Comparison of ENCODE assay signal across 28 cellular contexts in the genomic region with DNA sequence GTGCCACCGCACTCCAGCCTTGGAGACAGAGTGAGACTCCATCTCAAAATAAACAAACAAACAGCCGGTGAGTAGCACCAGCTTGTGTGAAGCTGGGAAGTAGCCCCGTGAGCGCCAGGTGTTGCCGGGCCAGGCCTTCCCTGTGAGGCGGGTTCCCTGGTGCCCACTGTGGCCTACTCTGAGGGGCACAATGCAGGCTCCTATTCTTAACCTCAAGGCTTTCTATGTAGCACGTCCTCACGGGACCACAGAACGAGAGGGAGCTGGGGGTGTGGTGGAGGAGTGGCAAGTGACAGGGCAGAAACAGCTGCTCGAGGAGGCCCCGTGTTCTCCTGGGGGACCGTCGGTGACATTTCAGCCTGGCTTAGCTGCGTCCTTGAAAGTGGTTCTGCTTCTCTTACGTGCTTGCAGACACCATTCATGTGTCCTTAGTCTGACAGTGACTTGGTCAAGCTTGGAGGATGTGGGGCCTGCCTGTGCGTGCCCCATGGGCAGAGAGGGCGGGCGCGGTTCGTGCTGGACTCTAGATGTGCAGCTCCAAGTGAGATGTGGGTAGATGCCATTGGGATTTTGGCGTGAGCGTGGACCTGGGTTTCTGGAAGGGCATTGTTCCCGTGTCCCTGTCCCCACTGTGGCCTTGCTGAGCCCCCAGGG.
DNase-seq lines count a peak whose midpoint lies in the region; ATAC-seq and TF ChIP-seq lines count a peak whose summit lies in the region.
"Had no signal": no experiment of that assay in that cellular context is flagged by ENCODE, and none has a peak within 500 bp of the region (broad histone marks: within the 10 kb centered on the region; RNA-seq: fewer than 3 reads in every experiment).

No MANE protein-coding gene starts in this region.

- H3K9ac ChIP-seq in neuronal stem cell (ENCODE audit: low read depth, low read length, poor library complexity): peak overlapping the region; percentile 38
- H3K9ac ChIP-seq: GM23248 had no signal

- intact Hi-C loops in natural killer cell (cut with micrococcal nuclease): no loop called here
- intact Hi-C loops in thyroid gland (cut with DNase I): no loop called here

- H3K36me3 ChIP-seq in RWPE2 (ENCODE audit: low read depth) (0 out of 2 replicates have a peak, but pooled peaks cover 3% of the 10 kb centered on the region), neuronal stem cell (replicated peaks in 1 of 2; ENCODE audit: control insufficient read depth in 2 of 2, insufficient read depth in 2 of 2, low read length in 2 of 2) (peaks cover 0 to under 1% of the 10 kb centered on the region in 2 donors), thyroid gland (no peaks in the 10 kb centered on the region)
- H3K36me3 ChIP-seq: MG63, transverse colon, WERI-Rb-1 had no signal

- H3K4me3 ChIP-seq in RWPE2 (ENCODE audit: severe bottlenecking): no peak overlapping the region
- peak overlapping the region in 1 of 2 donors; percentile 44 for H3K4me3 ChIP-seq in neuronal stem cell (ENCODE audit: low read length in 2 of 2)
- no peak overlapping the region for H3K4me3 ChIP-seq in thyroid gland (replicated peaks in 1 of 3)
- H3K4me3 ChIP-seq: GM23248, MG63, smooth muscle cell, transverse colon had no signal

- H3K4me1 ChIP-seq in RWPE2 (ENCODE audit: insufficient read depth, poor library complexity, severe bottlenecking) (peaks cover 42% of the 10 kb centered on the region), neuronal stem cell (ENCODE audit: control insufficient read depth in 2 of 2, insufficient read depth in 1 of 2, low read depth in 1 of 2, low read length in 2 of 2) (peaks cover 5 to 8% of the 10 kb centered on the region in 2 donors), thyroid gland (peaks cover 28 to 45% of the 10 kb centered on the region in 2 donors)
- H3K4me1 ChIP-seq: transverse colon had no signal

- H3K79me1 ChIP-seq in neuronal stem cell (ENCODE audit: low read depth, low read length): peaks cover 2% of the 10 kb centered on the region

- no peak overlapping the region for H2BK120ac ChIP-seq in neuronal stem cell (ENCODE audit: low read depth, low read length)

- CTCF ChIA-PET in activated naive CD4-positive, alpha-beta T cell treated with anti-CD3 and anti-CD28 coated beads, Interleukin-2, amount 10 ng/mL, durations not matched to agents 7 days and 5 days (lab: Charles Lee): no interaction called here

- H3K4me3 Mint-ChIP-seq in natural killer cell treated with Interleukin-12 subunit alpha and Interleukin-12 subunit beta and Interleukin-15 and Interleukin-18, amount 100 ng/mL, for 72 hours: no peak overlapping the region
- H3K4me3 Mint-ChIP-seq in natural killer cell: no peak overlapping the region
- H3K4me3 Mint-ChIP-seq in activated naive CD4-positive, alpha-beta T cell treated with anti-CD3 and anti-CD28 coated beads, Interleukin-2, amount 10 ng/mL, durations not matched to agents 7 days and 5 days: no peak overlapping the region
- H3K4me3 Mint-ChIP-seq: CD8-positive, alpha-beta memory T cell; central memory CD8-positive, alpha-beta T cell; naive thymus-derived CD4-positive, alpha-beta T cell had no signal

- peak overlapping the region; percentile 11 for H3K23ac ChIP-seq in neuronal stem cell (ENCODE audit: low read depth, low read length, poor library complexity)

- no peaks in the 10 kb centered on the region for H3K27me3 Mint-ChIP-seq in natural killer cell treated with Interleukin-12 subunit alpha and Interleukin-12 subunit beta and Interleukin-15 and Interleukin-18, amount 100 ng/mL, for 72 hours
- no peaks in the 10 kb centered on the region for H3K27me3 Mint-ChIP-seq in natural killer cell (ENCODE audit: low read depth in 2 of 2)
- H3K27me3 Mint-ChIP-seq in activated naive CD4-positive, alpha-beta T cell treated with anti-CD3 and anti-CD28 coated beads, Interleukin-2, amount 10 ng/mL, durations not matched to agents 7 days and 5 days: no peaks in the 10 kb centered on the region
- H3K27me3 Mint-ChIP-seq: CD8-positive, alpha-beta memory T cell; central memory CD8-positive, alpha-beta T cell; naive thymus-derived CD4-positive, alpha-beta T cell had no signal

- H3K27ac ChIP-seq in RWPE2 (ENCODE audit: poor library complexity, severe bottlenecking) (peak overlapping the region; percentile 84), neuronal stem cell (replicated peaks; ENCODE audit: low read length) (no peak overlapping the region), thyroid gland (peak overlapping the region in 2 of 3 donors; percentile 82 to 86)
- H3K27ac ChIP-seq: GM23248, transverse colon, WERI-Rb-1 had no signal

- H2BK5ac ChIP-seq in neuronal stem cell (ENCODE audit: low read length): no peak overlapping the region

- no peak for TF ChIP-seq POLR2A in thyroid gland (IDR thresholded peaks at IDR 0.05)

- peak overlapping the region; percentile 14 for H3K14ac ChIP-seq in neuronal stem cell (ENCODE audit: low read length)

- H2BK15ac ChIP-seq in neuronal stem cell (ENCODE audit: low read length): no peak overlapping the region

- no CpG with 5 or more reads among the region's 23 CpGs for WGBS in neuronal stem cell (ENCODE audit: extremely low coverage in 2 of 2, insufficient read length in 2 of 2, insufficient replicate concordance in 1 of 2), 2 donors
- 94 to 95% methylated on average over 22 to 23 of the region's 23 CpGs for WGBS in thyroid gland, 2 donors

- no peak overlapping the region for H4K8ac ChIP-seq in neuronal stem cell (ENCODE audit: low read depth, low read length)

- H3K9me3 ChIP-seq in RWPE2 (ENCODE audit: severe bottlenecking): no peaks in the 10 kb centered on the region
- H3K9me3 ChIP-seq in neuronal stem cell (replicated peaks in 1 of 2; ENCODE audit: control insufficient read depth in 2 of 2, insufficient read depth in 1 of 2, low read depth in 1 of 2, low read length in 2 of 2): peaks cover 0 to 2% of the 10 kb centered on the region in 2 donors
- H3K9me3 ChIP-seq in thyroid gland: no peaks in the 10 kb centered on the region
- H3K9me3 ChIP-seq: MG63, transverse colon had no signal

- H3K27me3 ChIP-seq in RWPE2 (ENCODE audit: insufficient read depth, poor library complexity, severe bottlenecking): no peaks in the 10 kb centered on the region
- no peaks in the 10 kb centered on the region for H3K27me3 ChIP-seq in neuronal stem cell (ENCODE audit: control insufficient read depth in 3 of 3, insufficient read depth in 3 of 3, low read depth in 1 of 3, low read length in 3 of 3)
- no peaks in the 10 kb centered on the region for H3K27me3 ChIP-seq in thyroid gland
- H3K27me3 ChIP-seq: MG63, transverse colon had no signal

- ATAC-seq in natural killer cell treated with Interleukin-12 subunit alpha and Interleukin-12 subunit beta and Interleukin-15 and Interleukin-18, amount 100 ng/mL, for 72 hours: no peak
- ATAC-seq in natural killer cell (no peak), RWPE2 (ENCODE audit: low read depth) (peak; percentile 35; the same call in 1 of the 3 replicates), HG03520 (IDR thresholded peaks at IDR 0.05; ENCODE audit: unreplicated experiment) (no peak)
- ATAC-seq: naive thymus-derived CD4-positive, alpha-beta T cell had no signal

- no peaks in the 10 kb centered on the region for H3K9me3 Mint-ChIP-seq in natural killer cell treated with Interleukin-12 subunit alpha and Interleukin-12 subunit beta and Interleukin-15 and Interleukin-18, amount 100 ng/mL, for 72 hours
- no peaks in the 10 kb centered on the region for H3K9me3 Mint-ChIP-seq in natural killer cell
- no peaks in the 10 kb centered on the region for H3K9me3 Mint-ChIP-seq in activated naive CD4-positive, alpha-beta T cell treated with anti-CD3 and anti-CD28 coated beads, Interleukin-2, amount 10 ng/mL, durations not matched to agents 7 days and 5 days
- H3K9me3 Mint-ChIP-seq: CD8-positive, alpha-beta memory T cell; central memory CD8-positive, alpha-beta T cell; naive thymus-derived CD4-positive, alpha-beta T cell had no signal

- H2AK5ac ChIP-seq in neuronal stem cell (ENCODE audit: low read depth, low read length): peak overlapping the region; percentile 1

- no peak overlapping the region for H3K27ac Mint-ChIP-seq in natural killer cell treated with Interleukin-12 subunit alpha and Interleukin-12 subunit beta and Interleukin-15 and Interleukin-18, amount 100 ng/mL, for 72 hours
- H3K27ac Mint-ChIP-seq in natural killer cell: no peak overlapping the region
- no peak overlapping the region for H3K27ac Mint-ChIP-seq in activated naive CD4-positive, alpha-beta T cell treated with anti-CD3 and anti-CD28 coated beads, Interleukin-2, amount 10 ng/mL, durations not matched to agents 7 days and 5 days
- H3K27ac Mint-ChIP-seq: CD8-positive, alpha-beta memory T cell; naive thymus-derived CD4-positive, alpha-beta T cell had no signal

- H2AFZ ChIP-seq in neuronal stem cell (ENCODE audit: low read length): no peak overlapping the region
- H2AFZ ChIP-seq: GM23248 had no signal

- no peak overlapping the region for H4K91ac ChIP-seq in neuronal stem cell (ENCODE audit: low read depth, low read length, poor library complexity)

- no peak overlapping the region for H3K4me2 ChIP-seq in neuronal stem cell (ENCODE audit: insufficient read depth, low read length, poor library complexity, severe bottlenecking)
- H3K4me2 ChIP-seq: smooth muscle cell had no signal

- H3K4ac ChIP-seq in neuronal stem cell (ENCODE audit: low read length): no peak overlapping the region

- TF ChIP-seq CTCF in natural killer cell (IDR thresholded peaks at IDR 0.05) (no peak), RWPE2 (IDR thresholded peaks at IDR 0.05; ENCODE audit: poor library complexity, severe bottlenecking) (no peak), thyroid gland (IDR thresholded peaks at IDR 0.05) (no peak)

- H2BK12ac ChIP-seq in neuronal stem cell (ENCODE audit: low read length): no peak overlapping the region

- no peaks in the 10 kb centered on the region for H3K36me3 Mint-ChIP-seq in natural killer cell treated with Interleukin-12 subunit alpha and Interleukin-12 subunit beta and Interleukin-15 and Interleukin-18, amount 100 ng/mL, for 72 hours
- H3K36me3 Mint-ChIP-seq in natural killer cell: no peaks in the 10 kb centered on the region
- peaks cover 3% of the 10 kb centered on the region for H3K36me3 Mint-ChIP-seq in activated naive CD4-positive, alpha-beta T cell treated with anti-CD3 and anti-CD28 coated beads, Interleukin-2, amount 10 ng/mL, durations not matched to agents 7 days and 5 days

- DNase-seq in natural killer cell treated with Interleukin-12 subunit alpha and Interleukin-12 subunit beta and Interleukin-15 and Interleukin-18, amount 100 ng/mL, for 72 hours (ENCODE audit: low spot score): peak; percentile 50
- DNase-seq in natural killer cell: no peak
- DNase-seq in RWPE2 (ENCODE audit: low spot score): peak; percentile 64
- no peak for DNase-seq in neuronal stem cell (ENCODE audit: low spot score)
- no peak for DNase-seq in thyroid gland
- DNase-seq in activated naive CD4-positive, alpha-beta T cell treated with anti-CD3 and anti-CD28 coated beads, Interleukin-2, amount 10 ng/mL, durations not matched to agents 7 days and 5 days: no peak
- DNase-seq in NCI-H187 treated with DMSO at 0.1 percent for 48 hours (lab: John Stamatoyannopoulos, UW): no peak
- DNase-seq: activated CD4-positive, alpha-beta T cell treated with anti-CD3 and anti-CD28 coated beads for 48 hours; activated gamma-delta T cell; activated T-cell treated with anti-CD3 and anti-CD28 coated beads, Interleukin-2, amount 50 U/mL, for 1 hour; dermis blood vessel endothelial cell; foreskin melanocyte; GM23248; KG1; kidney; MG63; midbrain; naive thymus-derived CD4-positive, alpha-beta T cell; NCI-H2029; NCI-H345; NCI-H69; stimulated activated CD4-positive, alpha-beta T cell treated with anti-CD3 and anti-CD28 coated beads, Interleukin-2, amount 100 ng/mL, for 24 hours; transverse colon; WERI-Rb-1 had no signal

- peak overlapping the region; percentile 1 for H3K18ac ChIP-seq in neuronal stem cell (ENCODE audit: low read length)

- peaks cover 9 to 10% of the 10 kb centered on the region in 2 donors for H3K4me1 Mint-ChIP-seq in natural killer cell treated with Interleukin-12 subunit alpha and Interleukin-12 subunit beta and Interleukin-15 and Interleukin-18, amount 100 ng/mL, for 72 hours (ENCODE audit: low read depth in 2 of 2)
- peaks cover 0 to 10% of the 10 kb centered on the region in 2 donors for H3K4me1 Mint-ChIP-seq in natural killer cell
- H3K4me1 Mint-ChIP-seq in activated naive CD4-positive, alpha-beta T cell treated with anti-CD3 and anti-CD28 coated beads, Interleukin-2, amount 10 ng/mL, durations not matched to agents 7 days and 5 days: no peaks in the 10 kb centered on the region
- H3K4me1 Mint-ChIP-seq: CD8-positive, alpha-beta memory T cell had no signal

Comparison
In these comparisons a context has a peak if more than half of its experiments do, and no peak if none do; other contexts are left out.
1. DNase-seq: peak in natural killer cell treated with Interleukin-12 subunit alpha and Interleukin-12 subunit beta and Interleukin-15 and Interleukin-18, amount 100 ng/mL, for 72 hours (single experiment) and RWPE2 (single experiment); none in natural killer cell (single experiment), neuronal stem cell (single experiment), thyroid gland (0 of 2), activated naive CD4-positive, alpha-beta T cell treated with anti-CD3 and anti-CD28 coated beads, Interleukin-2, amount 10 ng/mL, durations not matched to agents 7 days and 5 days (single experiment) and NCI-H187 treated with DMSO at 0.1 percent for 48 hours (single experiment).